ENCODE assay signal across 13 cellular contexts in genomic region chr3:16514799-16515353, GRCh38. TPM values are rescaled to one million over a fixed set of nuclear protein-coding genes. Genes with fewer than 3 reads are reported as not detected.
DNase-seq lines count a peak whose midpoint lies in the region; ATAC-seq and TF ChIP-seq lines count a peak whose summit lies in the region.
"Had no signal": no experiment of that assay in that cellular context is flagged by ENCODE, and none has a peak within 500 bp of the region (broad histone marks: within the 10 kb centered on the region; RNA-seq: fewer than 3 reads in every experiment).

No MANE protein-coding gene starts in this region.

- peaks cover 0 to 2% (median 0%) of the 10 kb centered on the region in 7 donors for H3K9me3 Mint-ChIP-seq in CD4-positive, CD25-positive, alpha-beta regulatory T cell

- H3K27me3 Mint-ChIP-seq in CD4-positive, CD25-positive, alpha-beta regulatory T cell, result no peaks in the 10 kb centered on the region
- H3K27me3 Mint-ChIP-seq in T-helper 17 cell, result peaks cover 2% of the 10 kb centered on the region

- peaks cover 57% of the 10 kb centered on the region for H3K4me1 ChIP-seq in CD4-positive, CD25-positive, alpha-beta regulatory T cell (ENCODE audit: control insufficient read depth, insufficient read depth, low read length, poor library complexity, severe bottlenecking)
- H3K4me1 ChIP-seq in lower lobe of right lung, result peaks cover 51% of the 10 kb centered on the region
- peaks cover 10 to 53% of the 10 kb centered on the region in 2 donors for H3K4me1 ChIP-seq in left lung

- no peak for DNase-seq in CD4-positive, CD25-positive, alpha-beta regulatory T cell
- DNase-seq in GM12864 (ENCODE audit: low read depth) (no peak), T-helper 17 cell (no peak), lower lobe of right lung (no peak), left lung (no peak), anterior cingulate cortex (lab: John Stamatoyannopoulos, UW) (no peak), glomerular visceral epithelial cell (ENCODE audit: extremely low spot score) (no peak)
- DNase-seq: effector CD4-positive, alpha-beta T cell; NCI-H1694; uterus had no signal

- no peaks in the 10 kb centered on the region for H3K36me3 ChIP-seq in CD4-positive, CD25-positive, alpha-beta regulatory T cell (ENCODE audit: control insufficient read depth, insufficient read depth, low read length)
- H3K36me3 ChIP-seq in lower lobe of right lung, result no peaks in the 10 kb centered on the region
- no peaks in the 10 kb centered on the region for H3K36me3 ChIP-seq in left lung
- H3K36me3 ChIP-seq: uterus had no signal

- no peaks in the 10 kb centered on the region for H3K36me3 Mint-ChIP-seq in CD4-positive, CD25-positive, alpha-beta regulatory T cell
- H3K36me3 Mint-ChIP-seq in T-helper 17 cell (ENCODE audit: low read depth), result peaks cover 2% of the 10 kb centered on the region

- peak overlapping the region; percentile 76 to 97 (median 95) for H3K27ac Mint-ChIP-seq in CD4-positive, CD25-positive, alpha-beta regulatory T cell
- H3K27ac Mint-ChIP-seq in T-helper 17 cell, result peak overlapping the region; percentile 98

- peak overlapping the region; percentile 93 for H3K27ac ChIP-seq in CD4-positive, CD25-positive, alpha-beta regulatory T cell (ENCODE audit: insufficient read depth, low read length, poor library complexity, severe bottlenecking)
- H3K27ac ChIP-seq in lower lobe of right lung (peak overlapping the region; percentile 4), left lung (no peak overlapping the region)

- intact Hi-C loops in lower lobe of right lung (cut with DNase I) (no loop called here), left lung (cut with DNase I) (no loop called here)

- no peak for TF ChIP-seq CTCF in GM12864 (IDR thresholded peaks at IDR 0.05; ENCODE audit: low read depth, low read length, missing control alignments)
- TF ChIP-seq CTCF in lower lobe of right lung (IDR thresholded peaks at IDR 0.05), result no peak
- TF ChIP-seq CTCF in left lung (IDR thresholded peaks at IDR 0.05), result no peak

- peak overlapping the region; percentile 92 to 95 (median 94) for H3K4me3 Mint-ChIP-seq in CD4-positive, CD25-positive, alpha-beta regulatory T cell
- H3K4me3 Mint-ChIP-seq in T-helper 17 cell, result peak overlapping the region; percentile 97

- peaks cover 20 to 65% (median 54%) of the 10 kb centered on the region in 4 donors for H3K4me1 Mint-ChIP-seq in CD4-positive, CD25-positive, alpha-beta regulatory T cell
- H3K4me1 Mint-ChIP-seq in T-helper 17 cell, result peaks cover 50% of the 10 kb centered on the region

- H3K9me3 ChIP-seq in CD4-positive, CD25-positive, alpha-beta regulatory T cell (ENCODE audit: control insufficient read depth in 2 of 2, low read length in 2 of 2), result no peaks in the 10 kb centered on the region
- H3K9me3 ChIP-seq in T-helper 17 cell (ENCODE audit: control insufficient read depth, low read length, poor library complexity, severe bottlenecking) (no peaks in the 10 kb centered on the region), lower lobe of right lung (no peaks in the 10 kb centered on the region), left lung (no peaks in the 10 kb centered on the region)
- H3K9me3 ChIP-seq: uterus had no signal

- no peaks in the 10 kb centered on the region for H3K27me3 ChIP-seq in CD4-positive, CD25-positive, alpha-beta regulatory T cell (ENCODE audit: control insufficient read depth, insufficient read depth, low read length)
- H3K27me3 ChIP-seq in lower lobe of right lung (ENCODE audit: low read depth) (no peaks in the 10 kb centered on the region), left lung (no peaks in the 10 kb centered on the region)
- H3K27me3 ChIP-seq: uterus had no signal

- peak overlapping the region; percentile 74 for H3K4me3 ChIP-seq in CD4-positive, CD25-positive, alpha-beta regulatory T cell (ENCODE audit: low read depth, low read length)
- H3K4me3 ChIP-seq in GM12864 (ENCODE audit: low read depth, low read length), result peak overlapping the region; percentile 96
- no peak overlapping the region for H3K4me3 ChIP-seq in lower lobe of right lung
- H3K4me3 ChIP-seq in left lung, result no peak overlapping the region
- H3K4me3 ChIP-seq: lung had no signal

- ATAC-seq in CD4-positive, CD25-positive, alpha-beta regulatory T cell (ENCODE audit: low read depth in 2 of 2), result no peak
- no peak for ATAC-seq in T-helper 17 cell
- ATAC-seq in lower lobe of right lung, result no peak
- ATAC-seq in left lung, result no peak
- ATAC-seq in HG03442 (IDR thresholded peaks at IDR 0.05; ENCODE audit: unreplicated experiment), result no peak
- ATAC-seq: sciatic nerve had no signal

RNA-seq across cellular contexts. Expression of gene RFTN1, which starts 1.4 kb away (rescaled TPM):
- 110 TPM for total RNA-seq in CD4-positive, CD25-positive, alpha-beta regulatory T cell
- 100 to 1,000 TPM in 2 of 4 donors, 10 to 100 TPM in 2; 87.1 to 111 (median 97.5) TPM for polyA plus RNA-seq in CD4-positive, CD25-positive, alpha-beta regulatory T cell
- total RNA-seq in T-helper 17 cell (10 to 100 TPM; 51.8 to 55.8 TPM), lower lobe of right lung (58.2 TPM), left lung (10 to 100 TPM; 47.2 to 85.1 TPM)

Comparison
In these comparisons a context has a peak if more than half of its experiments do, and no peak if none do; other contexts are left out.
1. H3K27ac ChIP-seq: peak in CD4-positive, CD25-positive, alpha-beta regulatory T cell (single experiment) and lower lobe of right lung (single experiment); none in left lung (0 of 2).
2. H3K4me3 ChIP-seq: peak in CD4-positive, CD25-positive, alpha-beta regulatory T cell (single experiment) and GM12864 (single experiment); none in lower lobe of right lung (single experiment) and left lung (0 of 2).